Comparison of ENCODE assay signal across 8 cellular contexts in the genomic region with DNA sequence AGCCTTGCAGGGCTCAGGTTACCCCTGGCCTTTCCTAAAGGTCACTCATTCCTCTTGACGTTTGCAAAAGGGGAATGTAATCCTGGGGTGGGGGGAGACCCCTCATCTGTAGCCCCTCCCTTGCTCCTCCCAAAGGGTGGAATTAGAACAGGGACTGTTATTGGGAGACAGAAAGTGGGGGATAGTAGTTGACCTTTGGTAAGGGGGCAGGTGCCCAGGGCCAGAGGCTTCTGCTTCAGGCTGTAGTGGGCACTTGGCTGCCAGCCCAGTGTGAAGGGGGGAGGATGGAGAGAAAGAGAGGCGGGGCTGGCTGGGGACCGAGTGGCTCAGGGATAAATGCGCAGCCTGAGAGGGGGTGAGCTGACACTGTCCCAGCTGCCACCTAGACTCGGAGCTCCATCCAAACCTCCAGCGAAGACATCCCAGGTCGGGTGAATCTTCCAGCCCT.
DNase-seq lines count a peak whose midpoint lies in the region; ATAC-seq, FAIRE-seq and TF ChIP-seq lines count a peak whose summit lies in the region.

A gene (plus strand): TSS at position 363 of the 448 bp plus-strand sequence. CDS start 711 bp downstream, outside the sequence.

- TF ChIP-seq POLR2A in H54 (IDR thresholded peaks at IDR 0.05; ENCODE audit: low read depth, low read length): no peak

- no peaks in the 10 kb centered on the region for H3K36me3 ChIP-seq in mucosa of stomach (ENCODE audit: control insufficient read depth, insufficient read depth, low read length)

- no peak for FAIRE-seq in H54 (lab: Jason Lieb, UNC)
- no peak for FAIRE-seq in RCC 7860 (lab: Jason Lieb, UNC)

- no peaks in the 10 kb centered on the region for H3K9me3 ChIP-seq in mucosa of stomach (ENCODE audit: control insufficient read depth, low read length)

- peaks cover 26% of the 10 kb centered on the region for H3K4me1 ChIP-seq in mucosa of stomach (ENCODE audit: control insufficient read depth, insufficient read depth, low read length)

- peak within 1 kb of the TSS; percentile 83 for H3K9ac ChIP-seq in mucosa of stomach (ENCODE audit: low read length)

- TF ChIP-seq CTCF in GM12865 (IDR thresholded peaks at IDR 0.05; ENCODE audit: insufficient read depth, low read depth, low read length, missing control alignments) (no peak), coronary artery (IDR thresholded peaks at IDR 0.05) (no peak)

- H3K27me3 ChIP-seq in mucosa of stomach (ENCODE audit: control insufficient read depth, insufficient read depth, low read length): no peaks in the 10 kb centered on the region

- H3K27ac ChIP-seq in coronary artery: peak within 1 kb of the TSS; percentile 97 to 99

- ATAC-seq in GM21529 (IDR thresholded peaks at IDR 0.05; ENCODE audit: unreplicated experiment) (no peak), HG02763 (IDR thresholded peaks at IDR 0.05; ENCODE audit: unreplicated experiment) (no peak)

- H3K4me3 ChIP-seq in GM12865 (ENCODE audit: low read depth, low read length) (peak within 1 kb of the TSS; percentile 81), coronary artery (peak within 1 kb of the TSS; percentile 99), mucosa of stomach (ENCODE audit: low read length) (peak within 1 kb of the TSS; percentile 21)

- DNase-seq in GM12865 (ENCODE audit: low read depth) (no peak), NCI-H510A treated with DMSO at 0.1 percent for 48 hours (lab: John Stamatoyannopoulos, UW) (peak; percentile 80), coronary artery (ENCODE audit: low spot score) (no peak), H54 (ENCODE audit: insufficient read length, low spot score) (no peak), RCC 7860 (ENCODE audit: low spot score) (no peak)

Comparison
In these comparisons a context has a peak if more than half of its experiments do, and no peak if none do; other contexts are left out.
1. H3K4me3 ChIP-seq: peak in every context shown above with its lines; median percentile 99 in coronary artery; 81 in GM12865; 21 in mucosa of stomach.